In genomic region chr16:81687183-81687456, GRCh38 we compare ENCODE assay signal across 25 cellular contexts.
"Had no signal": no experiment of that assay in that cellular context is flagged by ENCODE, and none has a peak within 500 bp of the region (broad histone marks: within the 10 kb centered on the region; RNA-seq: fewer than 3 reads in every experiment).

No MANE protein-coding gene starts in this region.

- H3K27ac Mint-ChIP-seq: activated CD4-positive, alpha-beta memory T cell treated with anti-CD3 and anti-CD28 coated beads, Interleukin-2, amount 10 ng/mL, durations not matched to agents 7 days and 5 days; activated naive CD4-positive, alpha-beta T cell treated with anti-CD3 and anti-CD28 coated beads, Interleukin-2, amount 50 U/mL, for 24 hours; activated T-helper 1 cell treated with anti-CD3 and anti-CD28 coated beads, Interleukin-12 subunit alpha, Interleukin-12 subunit beta, Interleukin-2, Interleukin-4 antibody, amounts not matched to agents 30 ng/mL and 10 ng/mL and 1 ng/mL, durations not matched to agents 14 hours and 24 hours and 36 hours; dendritic cell treated with granulocyte-macrophage colony-stimulating factor and Interleukin-4, amounts not matched to agents 40 ng/mL and 50 ng/mL, for 4 days; stimulated activated memory B cell treated with anti-CD40 and anti-IgM and Interleukin-4, amounts not matched to agents 10 μg/mL and 1 μg/mL and 100 μg/mL, for 72 hours had no signal

- H3K4me1 ChIP-seq: body of pancreas, left ventricle myocardium inferior, parathyroid adenoma, tibial artery had no signal

- H3K27me3 ChIP-seq: body of pancreas, cardiac muscle cell, esophagus muscularis mucosa, tibial artery had no signal

- H3K27me3 Mint-ChIP-seq: activated CD4-positive, alpha-beta memory T cell treated with anti-CD3 and anti-CD28 coated beads, Interleukin-2, amount 10 ng/mL, durations not matched to agents 7 days and 5 days; activated CD4-positive, alpha-beta T cell treated with anti-CD3 and anti-CD28 coated beads, Interleukin-2, amount 10 ng/mL, durations not matched to agents 24 days and 14 days; activated naive CD4-positive, alpha-beta T cell treated with anti-CD3 and anti-CD28 coated beads, Interleukin-2, amount 50 U/mL, for 24 hours; dendritic cell treated with granulocyte-macrophage colony-stimulating factor and Interleukin-4, amounts not matched to agents 40 ng/mL and 50 ng/mL, for 4 days; stimulated activated memory B cell treated with anti-CD40 and anti-IgM and Interleukin-4, amounts not matched to agents 10 μg/mL and 1 μg/mL and 100 μg/mL, for 72 hours had no signal

- H3K27ac ChIP-seq: body of pancreas, esophagus muscularis mucosa, left ventricle myocardium inferior, parathyroid adenoma, tibial artery, VCaP had no signal

- H3K9ac ChIP-seq: parathyroid adenoma had no signal

- DNase-seq: activated CD4-positive, alpha-beta memory T cell treated with anti-CD3 and anti-CD28 coated beads, Interleukin-2, amount 10 ng/mL, durations not matched to agents 7 days and 5 days; activated CD4-positive, alpha-beta T cell treated with anti-CD3 and anti-CD28 coated beads, Interleukin-2, amount 10 ng/mL, durations not matched to agents 24 days and 14 days; activated gamma-delta T cell; anterior cingulate cortex; body of pancreas; effector CD8-positive, alpha-beta T cell; hippocampal formation; kidney glomerular epithelial cell; left ventricle myocardium inferior; midbrain; nephron progenitor cell; nucleus accumbens; stimulated activated CD4-positive, alpha-beta T cell treated with anti-CD3 and anti-CD28 coated beads, Interleukin-2, amount 100 ng/mL, for 24 hours; substantia nigra; tibial artery had no signal

- H3K4me3 ChIP-seq: body of pancreas, cardiac muscle cell, esophagus muscularis mucosa, left ventricle myocardium inferior, skin epidermis, tibial artery had no signal

- H3K9me3 Mint-ChIP-seq: activated CD4-positive, alpha-beta memory T cell treated with anti-CD3 and anti-CD28 coated beads, Interleukin-2, amount 10 ng/mL, durations not matched to agents 7 days and 5 days; activated CD4-positive, alpha-beta T cell treated with anti-CD3 and anti-CD28 coated beads, Interleukin-2, amount 10 ng/mL, durations not matched to agents 24 days and 14 days; activated naive CD4-positive, alpha-beta T cell treated with anti-CD3 and anti-CD28 coated beads, Interleukin-2, amount 50 U/mL, for 24 hours; activated T-helper 1 cell treated with anti-CD3 and anti-CD28 coated beads, Interleukin-12 subunit alpha, Interleukin-12 subunit beta, Interleukin-2, Interleukin-4 antibody, amounts not matched to agents 30 ng/mL and 10 ng/mL and 1 ng/mL, durations not matched to agents 14 hours and 24 hours and 36 hours; dendritic cell treated with granulocyte-macrophage colony-stimulating factor and Interleukin-4, amounts not matched to agents 40 ng/mL and 50 ng/mL, for 4 days; nephron progenitor cell; stimulated activated memory B cell treated with anti-CD40 and anti-IgM and Interleukin-4, amounts not matched to agents 10 μg/mL and 1 μg/mL and 100 μg/mL, for 72 hours had no signal

- H3K4me1 Mint-ChIP-seq: activated CD4-positive, alpha-beta memory T cell treated with anti-CD3 and anti-CD28 coated beads, Interleukin-2, amount 10 ng/mL, durations not matched to agents 7 days and 5 days; stimulated activated memory B cell treated with anti-CD40 and anti-IgM and Interleukin-4, amounts not matched to agents 10 μg/mL and 1 μg/mL and 100 μg/mL, for 72 hours had no signal

- ATAC-seq: activated CD4-positive, CD25-positive, alpha-beta regulatory T cell treated with anti-CD3 and anti-CD28 coated beads, Interleukin-2, amount 50 U/mL, for 24 hours; body of pancreas had no signal

- H3K4me3 Mint-ChIP-seq: activated CD4-positive, alpha-beta memory T cell treated with anti-CD3 and anti-CD28 coated beads, Interleukin-2, amount 10 ng/mL, durations not matched to agents 7 days and 5 days; activated CD4-positive, alpha-beta T cell treated with anti-CD3 and anti-CD28 coated beads, Interleukin-2, amount 10 ng/mL, durations not matched to agents 24 days and 14 days; activated naive CD4-positive, alpha-beta T cell treated with anti-CD3 and anti-CD28 coated beads, Interleukin-2, amount 50 U/mL, for 24 hours; activated T-helper 1 cell treated with anti-CD3 and anti-CD28 coated beads, Interleukin-12 subunit alpha, Interleukin-12 subunit beta, Interleukin-2, Interleukin-4 antibody, amounts not matched to agents 30 ng/mL and 10 ng/mL and 1 ng/mL, durations not matched to agents 14 hours and 24 hours and 36 hours; dendritic cell treated with granulocyte-macrophage colony-stimulating factor and Interleukin-4, amounts not matched to agents 40 ng/mL and 50 ng/mL, for 4 days; nephron progenitor cell; stimulated activated memory B cell treated with anti-CD40 and anti-IgM and Interleukin-4, amounts not matched to agents 10 μg/mL and 1 μg/mL and 100 μg/mL, for 72 hours had no signal

- H3K9me3 ChIP-seq: body of pancreas, esophagus muscularis mucosa, left ventricle myocardium inferior, tibial artery had no signal
